Comparison of ENCODE assay signal across 2 cellular contexts in the genomic region with DNA sequence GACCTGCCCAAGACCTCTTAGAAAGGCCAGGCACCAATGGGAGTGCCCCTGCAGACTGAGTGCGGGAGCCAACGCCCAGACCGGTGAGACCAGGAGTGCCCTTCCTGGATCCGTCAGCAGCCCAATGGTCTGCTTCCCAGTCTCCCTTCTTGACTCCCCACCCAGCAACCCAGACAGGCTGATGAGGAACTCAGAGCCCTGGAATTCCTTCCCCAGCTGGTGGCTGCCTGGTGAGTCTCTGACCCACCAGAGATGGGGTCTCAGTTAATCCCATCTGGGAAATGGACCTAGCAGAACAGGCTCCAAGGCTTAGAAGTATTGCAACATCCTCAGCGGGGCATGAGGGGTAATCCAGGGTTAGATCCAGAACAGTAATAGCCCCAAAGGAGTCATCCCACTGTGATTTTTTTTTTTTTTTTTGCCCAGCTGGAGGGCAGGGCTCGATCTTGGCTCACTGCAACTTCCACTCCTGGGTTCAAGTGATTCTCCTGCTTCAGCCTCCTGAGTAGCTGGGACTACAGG.
A peak's percentile ranks its signal among the peaks of the same experiment; 100 is the strongest.
TF ChIP-seq lines count a peak whose summit lies in the region.

No MANE protein-coding gene starts in this region.

TF ChIP-seq in IMR-90, 13 proteins besides CTCF, POLR2A, EP300 and RAD21:
- peak; percentile 51; the same call in 1 of the 2 replicates for TF ChIP-seq CEBPB (IDR thresholded peaks at IDR 0.05; ENCODE audit: low read depth, low read length)
- TF ChIP-seq, protein P1, sequence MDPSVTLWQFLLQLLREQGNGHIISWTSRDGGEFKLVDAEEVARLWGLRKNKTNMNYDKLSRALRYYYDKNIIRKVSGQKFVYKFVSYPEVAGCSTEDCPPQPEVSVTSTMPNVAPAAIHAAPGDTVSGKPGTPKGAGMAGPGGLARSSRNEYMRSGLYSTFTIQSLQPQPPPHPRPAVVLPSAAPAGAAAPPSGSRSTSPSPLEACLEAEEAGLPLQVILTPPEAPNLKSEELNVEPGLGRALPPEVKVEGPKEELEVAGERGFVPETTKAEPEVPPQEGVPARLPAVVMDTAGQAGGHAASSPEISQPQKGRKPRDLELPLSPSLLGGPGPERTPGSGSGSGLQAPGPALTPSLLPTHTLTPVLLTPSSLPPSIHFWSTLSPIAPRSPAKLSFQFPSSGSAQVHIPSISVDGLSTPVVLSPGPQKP (IDR thresholded peaks at IDR 0.05; ENCODE audit: borderline replicate concordance, low read depth, low read length), result no peak

TF ChIP-seq in H1, 55 proteins besides CTCF, POLR2A, EP300 and RAD21:
- no peak for TF ChIP-seq SP1 (IDR thresholded peaks at IDR 0.05; ENCODE audit: low read depth, low read length)
- TF ChIP-seq YY1 (IDR thresholded peaks at IDR 0.05; ENCODE audit: low read depth, low read length), result no peak
